Comparison of ENCODE assay signal across 1 cellular context in the genomic region with DNA sequence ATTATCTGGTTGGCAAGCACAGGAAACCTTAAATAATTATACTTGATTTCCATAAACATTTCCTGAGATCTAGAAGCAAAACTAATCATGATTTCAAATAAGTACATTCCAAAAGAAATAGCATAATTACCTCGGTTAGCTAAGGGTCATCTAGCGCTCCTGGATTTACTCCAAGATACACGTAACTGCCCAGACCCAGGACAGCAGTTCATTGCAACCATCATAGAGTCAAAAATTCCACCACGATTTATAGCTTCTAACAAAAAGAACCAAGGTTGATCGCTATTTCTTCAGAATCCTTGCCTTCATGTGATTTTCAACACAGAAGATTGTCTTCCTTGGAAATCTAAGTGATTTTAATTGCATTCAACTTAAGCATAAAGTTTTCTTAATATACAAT.
TF ChIP-seq lines count a peak whose summit lies in the region.

No MANE protein-coding gene starts in this region.

TF ChIP-seq in SK-N-SH, 30 proteins besides CTCF, POLR2A, EP300 and RAD21 (continued from another document):
- TF ChIP-seq, protein P1, sequence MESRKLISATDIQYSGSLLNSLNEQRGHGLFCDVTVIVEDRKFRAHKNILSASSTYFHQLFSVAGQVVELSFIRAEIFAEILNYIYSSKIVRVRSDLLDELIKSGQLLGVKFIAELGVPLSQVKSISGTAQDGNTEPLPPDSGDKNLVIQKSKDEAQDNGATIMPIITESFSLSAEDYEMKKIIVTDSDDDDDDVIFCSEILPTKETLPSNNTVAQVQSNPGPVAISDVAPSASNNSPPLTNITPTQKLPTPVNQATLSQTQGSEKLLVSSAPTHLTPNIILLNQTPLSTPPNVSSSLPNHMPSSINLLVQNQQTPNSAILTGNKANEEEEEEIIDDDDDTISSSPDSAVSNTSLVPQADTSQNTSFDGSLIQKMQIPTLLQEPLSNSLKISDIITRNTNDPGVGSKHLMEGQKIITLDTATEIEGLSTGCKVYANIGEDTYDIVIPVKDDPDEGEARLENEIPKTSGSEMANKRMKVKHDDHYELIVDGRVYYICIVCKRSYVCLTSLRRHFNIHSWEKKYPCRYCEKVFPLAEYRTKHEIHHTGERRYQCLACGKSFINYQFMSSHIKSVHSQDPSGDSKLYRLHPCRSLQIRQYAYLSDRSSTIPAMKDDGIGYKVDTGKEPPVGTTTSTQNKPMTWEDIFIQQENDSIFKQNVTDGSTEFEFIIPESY (IDR thresholded peaks at IDR 0.05; ENCODE audit: borderline replicate concordance, low read depth), result no peak
- TF ChIP-seq TEAD4 (IDR thresholded peaks at IDR 0.05; ENCODE audit: borderline replicate concordance, insufficient read depth), result no peak
- TF ChIP-seq, protein P2, sequence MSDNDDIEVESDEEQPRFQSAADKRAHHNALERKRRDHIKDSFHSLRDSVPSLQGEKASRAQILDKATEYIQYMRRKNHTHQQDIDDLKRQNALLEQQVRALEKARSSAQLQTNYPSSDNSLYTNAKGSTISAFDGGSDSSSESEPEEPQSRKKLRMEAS (IDR thresholded peaks at IDR 0.05; ENCODE audit: low read depth), result no peak
- no peak for TF ChIP-seq JUND (IDR thresholded peaks at IDR 0.05)
- TF ChIP-seq, protein P3, sequence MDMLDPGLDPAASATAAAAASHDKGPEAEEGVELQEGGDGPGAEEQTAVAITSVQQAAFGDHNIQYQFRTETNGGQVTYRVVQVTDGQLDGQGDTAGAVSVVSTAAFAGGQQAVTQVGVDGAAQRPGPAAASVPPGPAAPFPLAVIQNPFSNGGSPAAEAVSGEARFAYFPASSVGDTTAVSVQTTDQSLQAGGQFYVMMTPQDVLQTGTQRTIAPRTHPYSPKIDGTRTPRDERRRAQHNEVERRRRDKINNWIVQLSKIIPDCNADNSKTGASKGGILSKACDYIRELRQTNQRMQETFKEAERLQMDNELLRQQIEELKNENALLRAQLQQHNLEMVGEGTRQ (IDR thresholded peaks at IDR 0.05; ENCODE audit: borderline replicate concordance, low read depth, low read length), result no peak
